ENCODE assay signal across 16 cellular contexts in genomic region chr6:133131621-133132020, GRCh38.
DNase-seq lines count a peak whose midpoint lies in the region; ATAC-seq, FAIRE-seq and TF ChIP-seq lines count a peak whose summit lies in the region.
"Had no signal": no experiment of that assay in that cellular context is flagged by ENCODE, and none has a peak within 500 bp of the region (broad histone marks: within the 10 kb centered on the region; RNA-seq: fewer than 3 reads in every experiment).

No MANE protein-coding gene starts in this region.

- H3K79me2 ChIP-seq in HepG2 (ENCODE audit: insufficient read depth, low read length) = no peaks in the 10 kb centered on the region

- no peak overlapping the region for H3K4ac ChIP-seq in neuronal stem cell (ENCODE audit: low read length)

- peak; percentile 37 for ATAC-seq in Right ventricle myocardium inferior
- ATAC-seq in heart left ventricle = peak; percentile 23 to 41 (median 28)
- ATAC-seq in HepG2 = no peak
- no peak for ATAC-seq in GM21723 (IDR thresholded peaks at IDR 0.05; ENCODE audit: unreplicated experiment)
- ATAC-seq: left colon; mucosa of descending colon; stimulated activated memory B cell treated with anti-CD40 and anti-IgM and Interleukin-4, amounts not matched to agents 10 μg/mL and 1 μg/mL and 100 μg/mL, for 72 hours had no signal

- H3K36me3 ChIP-seq in heart left ventricle = no peaks in the 10 kb centered on the region
- no peaks in the 10 kb centered on the region for H3K36me3 ChIP-seq in neuronal stem cell (replicated peaks in 1 of 2; ENCODE audit: control insufficient read depth in 2 of 2, insufficient read depth in 2 of 2, low read length in 2 of 2)
- no peaks in the 10 kb centered on the region for H3K36me3 ChIP-seq in HepG2 (replicated peaks in 1 of 2; ENCODE audit: control insufficient read depth in 1 of 2, insufficient read depth in 2 of 2, low read length in 2 of 2)
- H3K36me3 ChIP-seq: SJSA1, transverse colon had no signal

- H3K18ac ChIP-seq in neuronal stem cell (ENCODE audit: low read length) = peak overlapping the region; percentile 66

- WGBS in heart left ventricle, 4 donors = 61 to 75% (median 65%) methylated on average over 6 of the region's 6 CpGs
- no CpG with 5 or more reads among the region's 6 CpGs for whole genome bisulfite sequencing in neuronal stem cell (ENCODE audit: extremely low coverage in 2 of 2, insufficient read length in 2 of 2, insufficient replicate concordance in 1 of 2), 2 donors
- WGBS in HepG2 (ENCODE audit: low lambda C conversion rate) = 38% methylated on average over 6 of the region's 6 CpGs

- in situ Hi-C loops in HepG2 (cut with HindIII; ENCODE audit: extremely low pct_ligation_motif_present, low pct_unique_long_range_greater_than_20kb) = no loop called here

- no peak for FAIRE-seq in HepG2 (lab: Jason Lieb, UNC)
- FAIRE-seq in frontal cortex (lab: Jason Lieb, UNC) = no peak

- POLR2A ChIA-PET in HepG2 (lab: Yijun Ruan, JAX) = no interaction called here

- TF ChIP-seq EP300 in HepG2 (IDR thresholded peaks at IDR 0.05; ENCODE audit: low read depth in 2 of 2, low read length in 2 of 2) = no peak
- no peak for TF ChIP-seq EP300 in HepG2 (CRISPR knock-in tag; IDR thresholded peaks at IDR 0.05; ENCODE audit: borderline replicate concordance)

- H3K4me2 ChIP-seq in neuronal stem cell (ENCODE audit: insufficient read depth, low read length, poor library complexity, severe bottlenecking) (no peak overlapping the region), HepG2 (ENCODE audit: low read depth, low read length) (no peak overlapping the region)

- CTCF ChIA-PET in HepG2 (lab: Yijun Ruan, JAX; ENCODE audit: low intra/inter-chr PET ratio, low total read pairs) = no interaction called here

- H3K27ac ChIP-seq in heart left ventricle = peak overlapping the region; percentile 9 to 86 (median 63)
- H3K27ac ChIP-seq in neuronal stem cell (replicated peaks; ENCODE audit: low read length) = no peak overlapping the region
- H3K27ac ChIP-seq in HepG2 (ENCODE audit: extremely low read length, insufficient read depth, low read length) = no peak overlapping the region
- H3K27ac ChIP-seq: SJSA1, transverse colon had no signal

- H3K23ac ChIP-seq in neuronal stem cell (ENCODE audit: low read depth, low read length, poor library complexity) = no peak overlapping the region

- H4K20me1 ChIP-seq in HepG2 (ENCODE audit: insufficient read depth, low read length) = no peaks in the 10 kb centered on the region

- H4K91ac ChIP-seq in neuronal stem cell (ENCODE audit: low read depth, low read length, poor library complexity) = no peak overlapping the region

- H3K4me3 ChIP-seq in heart left ventricle (no peak overlapping the region), neuronal stem cell (ENCODE audit: low read length in 2 of 2) (no peak overlapping the region), HepG2 (replicated peaks in 1 of 3; ENCODE audit: insufficient read depth in 1 of 3, low read depth in 2 of 3, low read length in 3 of 3) (no peak overlapping the region)
- H3K4me3 ChIP-seq: mucosa of descending colon, SJSA1, transverse colon had no signal

- H2AFZ ChIP-seq in neuronal stem cell (ENCODE audit: low read length) = peak overlapping the region; percentile 75
- H2AFZ ChIP-seq in HepG2 (ENCODE audit: low read length) = no peak overlapping the region

- H2AK5ac ChIP-seq in neuronal stem cell (ENCODE audit: low read depth, low read length) = no peak overlapping the region

- H4K8ac ChIP-seq in neuronal stem cell (ENCODE audit: low read depth, low read length) = no peak overlapping the region

- no peak overlapping the region for H3K9ac ChIP-seq in neuronal stem cell (ENCODE audit: low read depth, low read length, poor library complexity)
- H3K9ac ChIP-seq in HepG2 (ENCODE audit: insufficient read depth, low read depth, low read length) = no peak overlapping the region

- no peak for TF ChIP-seq POLR2A in heart left ventricle (IDR thresholded peaks at IDR 0.05)
- no peak for TF ChIP-seq POLR2A in HepG2 (IDR thresholded peaks at IDR 0.05; ENCODE audit: insufficient read depth in 1 of 2, low read depth in 2 of 2, low read length in 2 of 2)

- intact Hi-C loops in Right ventricle myocardium inferior (cut with DNase I) (loop anchor here (5.0 kb wide), 3 partner anchors 74 to 169 kb away; partner anchors contain the start of gene EYA4), cardiac septum (cut with DNase I) (loop anchor here (5.0 kb wide), 1 partner anchor 111 kb away; the partner anchor contains the start of gene EYA4), heart left ventricle (cut with DNase I) (loop anchor here in 3 of 10 donors (2.0 to 10.0 kb wide), 3 partner anchors 67 to 167 kb away; no protein-coding TSS in a partner anchor), HepG2 (cut with micrococcal nuclease; ENCODE audit: unreplicated experiment) (no loop called here)

- peaks cover 0 to 23% (median 1%) of the 10 kb centered on the region in 12 donors for H3K4me1 ChIP-seq in heart left ventricle
- H3K4me1 ChIP-seq in neuronal stem cell (ENCODE audit: control insufficient read depth in 2 of 2, insufficient read depth in 1 of 2, low read depth in 1 of 2, low read length in 2 of 2) = peaks cover 9 to 15% of the 10 kb centered on the region in 2 donors
- no peaks in the 10 kb centered on the region for H3K4me1 ChIP-seq in HepG2 (ENCODE audit: insufficient read depth, low read length)
- H3K4me1 ChIP-seq: SJSA1, transverse colon had no signal

- H3K79me1 ChIP-seq in neuronal stem cell (ENCODE audit: low read depth, low read length) = no peaks in the 10 kb centered on the region

- H2BK5ac ChIP-seq in neuronal stem cell (ENCODE audit: low read length) = no peak overlapping the region

- H3K14ac ChIP-seq in neuronal stem cell (ENCODE audit: low read length) = no peak overlapping the region

- no TSS peak for BruUV-seq in HepG2 (replicated peaks; lab: Mats Ljungman, UMichigan)

- H3K9me3 ChIP-seq in heart left ventricle = no peaks in the 10 kb centered on the region
- no peaks in the 10 kb centered on the region for H3K9me3 ChIP-seq in neuronal stem cell (replicated peaks in 1 of 2; ENCODE audit: control insufficient read depth in 2 of 2, insufficient read depth in 1 of 2, low read depth in 1 of 2, low read length in 2 of 2)
- no peaks in the 10 kb centered on the region for H3K9me3 ChIP-seq in HepG2 (ENCODE audit: low read length)
- H3K9me3 ChIP-seq: mucosa of descending colon, SJSA1, transverse colon had no signal

- H2BK120ac ChIP-seq in neuronal stem cell (ENCODE audit: low read depth, low read length) = no peak overlapping the region

- no peak overlapping the region for H2BK12ac ChIP-seq in neuronal stem cell (ENCODE audit: low read length)

- H3K27me3 ChIP-seq in heart left ventricle = no peaks in the 10 kb centered on the region
- no peaks in the 10 kb centered on the region for H3K27me3 ChIP-seq in neuronal stem cell (ENCODE audit: control insufficient read depth in 3 of 3, insufficient read depth in 3 of 3, low read depth in 1 of 3, low read length in 3 of 3)
- H3K27me3 ChIP-seq in HepG2 (ENCODE audit: control insufficient read depth in 1 of 2, insufficient read depth in 2 of 2, low read length in 2 of 2) = peaks cover 0 to 4% of the 10 kb centered on the region in 2 experiments; a peak in 1 of 5 replicates
- H3K27me3 ChIP-seq: transverse colon had no signal

- TF ChIP-seq CTCF in heart left ventricle (IDR thresholded peaks at IDR 0.05) (no peak), HepG2 (CRISPR knock-in tag; IDR thresholded peaks at IDR 0.05) (no peak)

- H2BK15ac ChIP-seq in neuronal stem cell (ENCODE audit: low read length) = no peak overlapping the region

- no peak for TF ChIP-seq RAD21 in HepG2 (CRISPR knock-in tag; IDR thresholded peaks at IDR 0.05)

- DNase-seq in Right ventricle myocardium inferior (ENCODE audit: missing footprints) (no peak), cardiac septum (ENCODE audit: low spot score) (no peak), heart left ventricle (peak in 1 of 5 donors; percentile 24), neuronal stem cell (ENCODE audit: low spot score) (no peak), HepG2 (ENCODE audit: low spot score) (no peak), frontal cortex (ENCODE audit: low spot score in 2 of 2) (no peak), OCI-M2 (lab: John Stamatoyannopoulos, UW; ENCODE audit: unreplicated experiment) (no peak)
- DNase-seq: activated effector memory CD4-positive, alpha-beta T cell treated with Interleukin-2 at 50 U/mL for 16 hours; CD4-positive, CD25-positive, alpha-beta regulatory T cell; DMS79; left colon; mucosa of descending colon; transverse colon had no signal

TF ChIP-seq in HepG2, 621 proteins besides CTCF, POLR2A, EP300 and RAD21 (continues in another document):
- TF ChIP-seq SRY (CRISPR knock-in tag; IDR thresholded peaks at IDR 0.05) = no peak
- no peak for TF ChIP-seq MXI1 (IDR thresholded peaks at IDR 0.05; ENCODE audit: borderline replicate concordance, low read depth, low read length)
- TF ChIP-seq MEIS1 (CRISPR knock-in tag; IDR thresholded peaks at IDR 0.05; ENCODE audit: borderline replicate concordance) = no peak
- TF ChIP-seq IKZF4 (CRISPR knock-in tag; IDR thresholded peaks at IDR 0.05; ENCODE audit: borderline replicate concordance, low read depth, not compliant biosample characterization) = no peak
- no peak for TF ChIP-seq MTF1 (CRISPR knock-in tag; IDR thresholded peaks at IDR 0.05)
- TF ChIP-seq PBX2 (CRISPR knock-in tag; IDR thresholded peaks at IDR 0.05) = no peak
- TF ChIP-seq ZNF619 (CRISPR knock-in tag; IDR thresholded peaks at IDR 0.05) = no peak

Comparison
In these comparisons a context has a peak if more than half of its experiments do, and no peak if none do; other contexts are left out.
1. ATAC-seq: peak in Right ventricle myocardium inferior (single experiment) and heart left ventricle (4 of 4); none in HepG2 (single experiment) and GM21723 (single experiment).
2. H3K27ac ChIP-seq: peak in heart left ventricle (12 of 12); none in neuronal stem cell (single experiment) and HepG2 (single experiment).